ENCODE assay signal across 8 cellular contexts in the genomic region with DNA sequence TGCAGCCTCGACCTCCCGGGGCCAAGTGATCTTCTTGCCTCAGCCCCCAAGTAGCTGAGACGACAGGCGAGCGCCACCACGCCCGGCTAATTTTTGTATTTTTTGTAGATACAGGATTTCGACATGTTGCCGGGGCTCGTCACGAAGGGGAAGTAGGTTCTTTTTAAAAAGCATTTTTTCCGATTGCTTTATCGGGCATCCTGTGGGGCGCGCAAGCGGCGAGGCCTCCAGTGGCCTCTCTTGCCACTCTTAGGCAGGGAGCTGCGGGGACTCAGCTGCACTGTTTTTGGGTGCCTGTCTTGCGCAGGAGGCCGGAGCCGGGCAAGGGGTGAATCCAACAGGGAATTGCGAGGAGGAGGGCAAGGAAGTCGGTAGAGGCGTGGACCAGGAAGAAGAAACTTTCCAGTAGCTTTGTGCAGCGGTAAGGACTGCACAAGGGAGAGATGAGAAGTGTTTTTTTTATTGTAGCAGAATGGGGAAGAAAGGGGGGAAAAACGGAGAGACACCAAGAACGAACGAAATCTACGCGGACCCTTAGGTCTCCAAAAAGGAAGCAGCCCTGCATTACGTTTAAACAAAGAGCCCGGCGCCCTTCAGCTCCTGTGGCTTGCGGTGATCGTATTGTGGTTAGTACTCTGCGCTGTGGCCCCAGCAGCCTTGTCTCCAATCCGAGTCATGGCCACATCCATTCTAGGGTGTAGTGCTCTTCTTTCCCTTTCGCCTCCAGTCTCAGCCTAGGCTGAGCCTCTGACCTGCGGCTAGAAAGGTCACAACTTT.
DNase-seq lines count a peak whose midpoint lies in the region; ATAC-seq, FAIRE-seq and TF ChIP-seq lines count a peak whose summit lies in the region.

No MANE protein-coding gene starts in this region.

- H3K4me1 Mint-ChIP-seq in CD8-positive, alpha-beta T cell (ENCODE audit: low read depth) = peaks cover 24% of the 10 kb centered on the region

- peak overlapping the region; percentile 15; the same call in 1 of the 2 replicates for H2BK20ac ChIP-seq in H1 (ENCODE audit: low read length)

- no peaks in the 10 kb centered on the region for H3K9me3 ChIP-seq in CD8-positive, alpha-beta T cell (ENCODE audit: low read length)
- H3K9me3 ChIP-seq in H1 (ENCODE audit: insufficient read depth in 2 of 2, low read depth in 1 of 2, low read length in 1 of 2) = no peaks in the 10 kb centered on the region

- intact Hi-C loops in CD8-positive, alpha-beta T cell (cut with DNase I, micrococcal nuclease) = loop anchor here (2.0 to 5.0 kb wide), 2 partner anchors 16 to 51 kb away; no protein-coding TSS in a partner anchor

- H3K4me2 ChIP-seq in H1 (ENCODE audit: insufficient read depth in 1 of 2, low read depth in 2 of 2, low read length in 2 of 2) = peak overlapping the region; percentile 94 to 95

- H4K8ac ChIP-seq in H1 (ENCODE audit: extremely low read depth, insufficient read depth, low read length) = peak overlapping the region; percentile 77; the same call in 1 of the 2 replicates

- H3K18ac ChIP-seq in H1 (ENCODE audit: extremely low read depth, low read length) = peak overlapping the region; percentile 94

- H3K4me3 Mint-ChIP-seq in CD8-positive, alpha-beta T cell = peak overlapping the region; percentile 86

- no peak for TF ChIP-seq EP300 in H1 (IDR thresholded peaks at IDR 0.05; ENCODE audit: borderline replicate concordance in 1 of 2, low read depth in 2 of 2, low read length in 2 of 2)

- peaks cover 4% of the 10 kb centered on the region for H3K9me3 Mint-ChIP-seq in CD8-positive, alpha-beta T cell

- no peaks in the 10 kb centered on the region for H3K79me1 ChIP-seq in H1 (ENCODE audit: low read depth, low read length)

- peaks cover 13% of the 10 kb centered on the region for H3K4me1 ChIP-seq in CD8-positive, alpha-beta T cell (ENCODE audit: insufficient read depth, low read length)
- peaks cover 0 to 3% (median 1%) of the 10 kb centered on the region in 4 experiments; a peak in 2 of 7 replicates for H3K4me1 ChIP-seq in H1 (replicated peaks in 1 of 4; ENCODE audit: control insufficient read depth in 3 of 4, insufficient read depth in 4 of 4, low read length in 3 of 4)
- H3K4me1 ChIP-seq in rectal smooth muscle tissue (ENCODE audit: control insufficient read depth, insufficient read depth, low read length) = no peaks in the 10 kb centered on the region

- CTCF ChIA-PET in CD8-positive, alpha-beta T cell (lab: Charles Lee) = interaction anchor here (0.7 to 1.1 kb wide), 2 partner anchors 28 to 29 kb away, joined by 3 read pairs; no protein-coding TSS in a partner anchor
- CTCF ChIA-PET in H1 (lab: Charles Lee; ENCODE audit: partially characterized antibody) = interaction anchor here (1.1 to 1.6 kb wide), 2 partner anchors 15 to 17 kb away, joined by 3 read pairs; no protein-coding TSS in a partner anchor

- H3K36me3 ChIP-seq in CD8-positive, alpha-beta T cell (ENCODE audit: insufficient read depth, low read length) = no peaks in the 10 kb centered on the region
- H3K36me3 ChIP-seq in H1 (ENCODE audit: control insufficient read depth in 2 of 4, insufficient read depth in 4 of 4, low read length in 3 of 4) = no peaks in the 10 kb centered on the region
- no peaks in the 10 kb centered on the region for H3K36me3 ChIP-seq in rectal smooth muscle tissue (ENCODE audit: control insufficient read depth, insufficient read depth, low read length)

- no peaks in the 10 kb centered on the region for H4K20me1 ChIP-seq in H1 (replicated peaks in 1 of 2; ENCODE audit: control insufficient read depth in 1 of 2, insufficient read depth in 2 of 2, low read length in 2 of 2)

- POLR2A ChIA-PET in CD8-positive, alpha-beta T cell (lab: Charles Lee) = interaction anchor here (1.1 kb wide), 1 partner anchor 16 kb away, joined by 7 read pairs; no protein-coding TSS in a partner anchor
- POLR2A ChIA-PET in H1 (lab: Charles Lee; ENCODE audit: partially characterized antibody) = interaction anchor here (0.8 to 3.3 kb wide), 12 partner anchors 9 to 57 kb away, joined by 3 to 28 read pairs (median 6); no protein-coding TSS in a partner anchor

- no peak for TF ChIP-seq RAD21 in H1 (IDR thresholded peaks at IDR 0.05 in 1 of 2, conservative IDR thresholded peaks at IDR 0.05 in 1 of 2; ENCODE audit: low read depth in 2 of 2, low read length in 2 of 2)

- H2BK15ac ChIP-seq in H1 (ENCODE audit: low read length) = 0 out of 2 replicates have a peak overlapping the region, but pooled peaks have one; percentile 65

- peaks cover 6% of the 10 kb centered on the region for H3K27me3 Mint-ChIP-seq in CD8-positive, alpha-beta T cell (ENCODE audit: low read depth)

- peak overlapping the region; percentile 22 for H4K91ac ChIP-seq in H1 (replicated peaks; ENCODE audit: insufficient read length, low read length)

- peak in 6 of 7 experiments; percentile 49 to 75 (median 58) for DNase-seq in CD8-positive, alpha-beta T cell
- DNase-seq in activated CD4-positive, alpha-beta T cell treated with anti-CD3 and anti-CD28 coated beads for 48 hours = peak; percentile 82
- DNase-seq in H1 (ENCODE audit: low read depth in 1 of 2, low spot score in 2 of 2) (peak in 1 of 2 experiments; percentile 63), NCI-H345 (lab: John Stamatoyannopoulos, UW) (no peak), NCI-H2196 treated with DMSO at 0.1 percent for 48 hours (lab: John Stamatoyannopoulos, UW; ENCODE audit: unreplicated experiment) (no peak)

- H3K27me3 ChIP-seq in CD8-positive, alpha-beta T cell (ENCODE audit: insufficient read depth, low read length) = no peaks in the 10 kb centered on the region
- peaks cover 4 to 18% (median 11%) of the 10 kb centered on the region in 4 experiments; a peak in 6 of 7 replicates for H3K27me3 ChIP-seq in H1 (replicated peaks in 1 of 4; ENCODE audit: control insufficient read depth in 3 of 4, extremely low read depth in 1 of 4, insufficient read depth in 3 of 4, low read length in 3 of 4)
- no peaks in the 10 kb centered on the region for H3K27me3 ChIP-seq in rectal smooth muscle tissue (ENCODE audit: control insufficient read depth, insufficient read depth, low read length)

- no peak overlapping the region for H3K14ac ChIP-seq in H1 (ENCODE audit: insufficient read length)

- peak overlapping the region; percentile 89 for H2AFZ ChIP-seq in H1 (ENCODE audit: low read length)

- no peak overlapping the region for H3K4ac ChIP-seq in H1 (replicated peaks; ENCODE audit: insufficient read length, low read depth, low read length)

- H3K27ac Mint-ChIP-seq in CD8-positive, alpha-beta T cell = peak overlapping the region; percentile 42

- no peak for TF ChIP-seq CTCF in CD8-positive, alpha-beta T cell (IDR thresholded peaks at IDR 0.05)
- no peak for TF ChIP-seq CTCF in H1 (IDR thresholded peaks at IDR 0.05; ENCODE audit: control extremely low read depth in 1 of 3, insufficient read depth in 1 of 3, low read depth in 1 of 3, low read length in 3 of 3)

- H2BK120ac ChIP-seq in H1 (replicated peaks; ENCODE audit: low read depth, low read length) = peak overlapping the region; percentile 62

- peak overlapping the region; percentile 81; the same call in 1 of the 2 replicates for H2BK12ac ChIP-seq in H1 (ENCODE audit: low read depth, low read length)

- H3K9ac ChIP-seq in H1 (replicated peaks in 1 of 4; ENCODE audit: extremely low read depth in 1 of 4, low read depth in 3 of 4, low read length in 3 of 4) (peak overlapping the region in 3 of 4 experiments; percentile 60 to 72 (median 67); a peak in 6 of 7 replicates), rectal smooth muscle tissue (ENCODE audit: low read length) (no peak overlapping the region)

- H3K23ac ChIP-seq in H1 (ENCODE audit: insufficient read length) = no peak overlapping the region

- peak overlapping the region; percentile 68; the same call in 1 of the 2 replicates for H2BK5ac ChIP-seq in H1 (ENCODE audit: low read depth, low read length)

- peak overlapping the region; percentile 17 for H3K56ac ChIP-seq in H1 (replicated peaks; ENCODE audit: insufficient read length, low read depth, low read length)

- H3K4me3 ChIP-seq in CD8-positive, alpha-beta T cell (ENCODE audit: low read depth, low read length) = peak overlapping the region; percentile 72
- H3K4me3 ChIP-seq in H1 (ENCODE audit: extremely low read depth in 1 of 4, insufficient read depth in 2 of 4, low read depth in 3 of 4, low read length in 4 of 4) (peak overlapping the region; percentile 67 to 73 (median 70)), rectal smooth muscle tissue (ENCODE audit: low read length) (peak overlapping the region; percentile 42)

- H2AK5ac ChIP-seq in H1 (ENCODE audit: low read depth, low read length) = no peak overlapping the region

- H3K36me3 Mint-ChIP-seq in CD8-positive, alpha-beta T cell = no peaks in the 10 kb centered on the region

- H4K5ac ChIP-seq in H1 (ENCODE audit: insufficient read length, low read depth, low read length) = peak overlapping the region; percentile 7

- 5% methylated on average over 36 of the region's 39 CpGs; no CpG with 5 or more reads in 1 of the 2 experiments for WGBS in H1 (ENCODE audit: extremely low coverage in 1 of 2, insufficient coverage in 1 of 2, insufficient read length in 1 of 2, insufficient replicate concordance in 2 of 2, low coverage in 1 of 2, low lambda C conversion rate in 2 of 2, missing lambda C conversion rate in 1 of 2), 2 experiments

- peaks cover 13% of the 10 kb centered on the region for H3K23me2 ChIP-seq in H1 (ENCODE audit: low read depth, low read length)

- no peaks in the 10 kb centered on the region for H3K79me2 ChIP-seq in H1 (ENCODE audit: control insufficient read depth in 1 of 2, insufficient read depth in 2 of 2, low read length in 2 of 2)

- FAIRE-seq in H1 (lab: Jason Lieb, UNC) = no peak

- peak overlapping the region; percentile 9 for H3K27ac ChIP-seq in CD8-positive, alpha-beta T cell (ENCODE audit: low read depth, low read length)
- H3K27ac ChIP-seq in H1 (ENCODE audit: low read depth, low read length) = no peak overlapping the region
- H3K27ac ChIP-seq in rectal smooth muscle tissue (ENCODE audit: low read depth, low read length) = no peak overlapping the region

- peak in 1 of 2 experiments; percentile 52; a peak in 2 of 3 replicates for TF ChIP-seq POLR2A in H1 (IDR thresholded peaks at IDR 0.05; ENCODE audit: control extremely low read depth in 1 of 2, low read depth in 2 of 2, low read length in 2 of 2)

- ATAC-seq in CD8-positive, alpha-beta T cell = peak; percentile 80
- peak; percentile 67 for ATAC-seq in HG02870 (IDR thresholded peaks at IDR 0.05; ENCODE audit: unreplicated experiment)
- no peak for ATAC-seq in HG03457 (IDR thresholded peaks at IDR 0.05; ENCODE audit: unreplicated experiment)

TF ChIP-seq in H1, 55 proteins besides CTCF, POLR2A, EP300 and RAD21 (continues in another document):
- 0 out of 2 replicates have a peak, but pooled peaks have one; percentile 50 for TF ChIP-seq RBBP5 (IDR thresholded peaks at IDR 0.05; ENCODE audit: borderline replicate concordance, low read depth, low read length)
- TF ChIP-seq CREB1 (IDR thresholded peaks at IDR 0.05) = peak; percentile 76
- TF ChIP-seq USF2 (IDR thresholded peaks at IDR 0.05; ENCODE audit: low read length) = no peak

Comparison
In these comparisons a context has a peak if more than half of its experiments do, and no peak if none do; other contexts are left out.
1. DNase-seq: peak in CD8-positive, alpha-beta T cell (6 of 7) and activated CD4-positive, alpha-beta T cell treated with anti-CD3 and anti-CD28 coated beads for 48 hours (single experiment); none in NCI-H345 (single experiment) and NCI-H2196 treated with DMSO at 0.1 percent for 48 hours (single experiment).
2. Peak in every context shown above with its lines, with median percentiles within 50 percentile points of each other: H3K4me3 ChIP-seq.